ENCODE assay signal across 22 cellular contexts in genomic region chr7:129076886-129077285, GRCh38.
"Had no signal": no experiment of that assay in that cellular context is flagged by ENCODE, and none has a peak within 500 bp of the region (broad histone marks: within the 10 kb centered on the region; RNA-seq: fewer than 3 reads in every experiment).

No MANE protein-coding gene starts in this region.

- DNase-seq: colonic mucosa; cortex of kidney; dermis blood vessel endothelial cell; dorsolateral prefrontal cortex; effector CD4-positive, alpha-beta T cell; effector CD8-positive, alpha-beta T cell; effector memory CD4-positive, alpha-beta T cell; effector memory CD8-positive, alpha-beta T cell; erythroblast; esophagus squamous epithelium; foreskin fibroblast; foreskin keratinocyte; foreskin melanocyte; gastrocnemius medialis; glutamatergic neuron; head of caudate nucleus; heart left ventricle; heart right ventricle had no signal

- H3K4me1 ChIP-seq: colonic mucosa, esophagus muscularis mucosa, esophagus squamous epithelium, foreskin keratinocyte, gastrocnemius medialis, gastroesophageal sphincter had no signal

- H3K36me3 ChIP-seq: colonic mucosa, esophagus muscularis mucosa, esophagus squamous epithelium, gastrocnemius medialis, gastroesophageal sphincter, heart left ventricle, heart right ventricle had no signal

- H3K27ac ChIP-seq: colonic mucosa, coronary artery, dorsolateral prefrontal cortex, epithelial cell of prostate, esophagus muscularis mucosa, esophagus squamous epithelium, foreskin keratinocyte, gastrocnemius medialis, gastroesophageal sphincter, heart left ventricle, heart right ventricle had no signal

- H3K9me3 ChIP-seq: colonic mucosa, esophagus muscularis mucosa, esophagus squamous epithelium, gastrocnemius medialis, gastroesophageal sphincter, heart right ventricle had no signal

- H3K4me3 ChIP-seq: colonic mucosa, coronary artery, dorsolateral prefrontal cortex, esophagus muscularis mucosa, esophagus squamous epithelium, gastrocnemius medialis, gastroesophageal sphincter, heart left ventricle, heart right ventricle had no signal

- H3K27me3 ChIP-seq: colonic mucosa, gastrocnemius medialis had no signal
